Comparison of ENCODE assay signal across 1 cellular context in genomic region chr20:17952692-17953684, GRCh38.
TF ChIP-seq lines count a peak whose summit lies in the region.

No MANE protein-coding gene starts in this region.

TF ChIP-seq in WTC11, 78 proteins besides CTCF, POLR2A, EP300 and RAD21 (continued from another document):
- TF ChIP-seq E2F4 (CRISPR knock-in tag; IDR thresholded peaks at IDR 0.05; ENCODE audit: borderline replicate concordance, low read depth) (no peak), ZNF263 (CRISPR knock-in tag; IDR thresholded peaks at IDR 0.05; ENCODE audit: low read depth) (no peak), HMGA2 (CRISPR knock-in tag; IDR thresholded peaks at IDR 0.05) (no peak)
